ENCODE assay signal across 20 cellular contexts in genomic region chr9:107228648-107229047, GRCh38. TPM values are rescaled to one million over a fixed set of nuclear protein-coding genes. Genes with fewer than 3 reads are reported as not detected.
DNase-seq lines count a peak whose midpoint lies in the region; ATAC-seq and TF ChIP-seq lines count a peak whose summit lies in the region.
"Had no signal": no experiment of that assay in that cellular context is flagged by ENCODE, and none has a peak within 500 bp of the region (broad histone marks: within the 10 kb centered on the region; RNA-seq: fewer than 3 reads in every experiment).

No MANE protein-coding gene starts in this region.

- H3K23me2 ChIP-seq in H9 (ENCODE audit: insufficient read length, low read depth, low read length, poor library complexity, severe bottlenecking): no peaks in the 10 kb centered on the region

- WGBS in H9 (ENCODE audit: extremely low coverage, insufficient read length, low lambda C conversion rate): no CpG with 5 or more reads among the region's 5 CpGs

- H3K56ac ChIP-seq in H9 (ENCODE audit: insufficient read length, low read depth, low read length): no peak overlapping the region

- no peak overlapping the region for H3K14ac ChIP-seq in H9 (ENCODE audit: insufficient read depth, low read length)

- H4K8ac ChIP-seq in H9 (replicated peaks; ENCODE audit: insufficient read length, low read depth, low read length): no peak overlapping the region

- H3K27ac Mint-ChIP-seq in H9 (peak overlapping the region in 2 of 3 experiments; percentile 22 to 93; a peak in 4 of 7 replicates), mesothelial cell of epicardium (peak overlapping the region; percentile 5)
- H3K27ac Mint-ChIP-seq: activated CD4-positive, alpha-beta T cell treated with anti-CD3 and anti-CD28 coated beads, Interleukin-2, amount 10 ng/mL, durations not matched to agents 24 days and 14 days; activated T-cell treated with anti-CD3 and anti-CD28 coated beads, Interleukin-2, amount 50 U/mL, for 72 hours; naive thymus-derived CD8-positive, alpha-beta T cell; T-helper 17 cell had no signal

- peak overlapping the region; percentile 20 for H3K4me2 ChIP-seq in H9 (ENCODE audit: insufficient read depth, insufficient read length, low read length)

- no peak for ATAC-seq in GM21381 (IDR thresholded peaks at IDR 0.05; ENCODE audit: unreplicated experiment)
- ATAC-seq: activated T-cell treated with anti-CD3 and anti-CD28 coated beads, Interleukin-2, amount 50 U/mL, for 72 hours; left lung; naive thymus-derived CD8-positive, alpha-beta T cell; sciatic nerve; T-helper 17 cell; upper lobe of right lung had no signal

- no peaks in the 10 kb centered on the region for H3K9me3 Mint-ChIP-seq in H9
- H3K9me3 Mint-ChIP-seq in mesothelial cell of epicardium: peaks cover 7% of the 10 kb centered on the region
- H3K9me3 Mint-ChIP-seq: activated CD4-positive, alpha-beta T cell treated with anti-CD3 and anti-CD28 coated beads, Interleukin-2, amount 10 ng/mL, durations not matched to agents 24 days and 14 days; activated T-cell treated with anti-CD3 and anti-CD28 coated beads, Interleukin-2, amount 50 U/mL, for 72 hours; naive thymus-derived CD8-positive, alpha-beta T cell had no signal

- no peak overlapping the region for H3K9ac ChIP-seq in H9 (ENCODE audit: extremely low read depth, insufficient read length, low read length)
- H3K9ac ChIP-seq: parathyroid adenoma had no signal

- no peak overlapping the region for H2AFZ ChIP-seq in H9 (ENCODE audit: low read length)
- H2AFZ ChIP-seq: parathyroid adenoma had no signal

- H2AK5ac ChIP-seq in H9 (ENCODE audit: insufficient read length, low read length): no peak overlapping the region

- H4K91ac ChIP-seq in H9 (ENCODE audit: insufficient read length, low read depth, low read length): no peak overlapping the region

- H2BK5ac ChIP-seq in H9 (ENCODE audit: insufficient read length, low read length): no peak overlapping the region

- no peaks in the 10 kb centered on the region for H3K27me3 ChIP-seq in H9 (ENCODE audit: insufficient read depth, low read length)
- H3K27me3 ChIP-seq: upper lobe of right lung had no signal

- DNase-seq in H9 (no peak), NCI-H1436 treated with DMSO at 0.1 percent for 48 hours (lab: John Stamatoyannopoulos, UW) (peak; percentile 69), NCI-H510A treated with DMSO at 0.1 percent for 48 hours (lab: John Stamatoyannopoulos, UW) (peak; percentile 76), mesothelial cell of epicardium (ENCODE audit: low spot score in 2 of 2, unreplicated experiment in 2 of 2) (no peak), EL (no peak), OCI-M1 (lab: John Stamatoyannopoulos, UW) (no peak)
- DNase-seq: activated CD4-positive, alpha-beta T cell treated with anti-CD3 and anti-CD28 coated beads, Interleukin-2, amount 10 ng/mL, durations not matched to agents 24 days and 14 days; activated naive CD4-positive, alpha-beta T cell treated with anti-CD3 and anti-CD28 coated beads, Interleukin-2, amount 50 U/mL, for 16 hours; activated T-cell treated with anti-CD3 and anti-CD28 coated beads, Interleukin-2, amount 50 U/mL, for 72 hours; dorsolateral prefrontal cortex; GF-D8; KBM-7; left lung; naive thymus-derived CD8-positive, alpha-beta T cell; NCI-H226; T-helper 17 cell; upper lobe of right lung had no signal

- no peak overlapping the region for H3K18ac ChIP-seq in H9 (ENCODE audit: insufficient read length, low read depth, low read length)

- H2BK120ac ChIP-seq in H9 (ENCODE audit: low read depth, low read length, poor library complexity, severe bottlenecking): no peak overlapping the region

- H3K23ac ChIP-seq in H9 (ENCODE audit: insufficient read length, low read depth, low read length): no peak overlapping the region

- no peak overlapping the region for H2BK12ac ChIP-seq in H9 (ENCODE audit: insufficient read length, low read depth, low read length)

- H3K4me1 ChIP-seq in H9 (ENCODE audit: insufficient read depth, low read length): peaks cover 9% of the 10 kb centered on the region
- H3K4me1 ChIP-seq: left lung, parathyroid adenoma, upper lobe of right lung had no signal

- no peak overlapping the region for H3T11ph ChIP-seq in H9 (ENCODE audit: low read length)

- H2BK15ac ChIP-seq in H9 (ENCODE audit: low read depth, low read length): no peak overlapping the region

- no peaks in the 10 kb centered on the region for H3K79me2 ChIP-seq in H9 (ENCODE audit: insufficient read depth, low read length)
- H3K79me2 ChIP-seq: parathyroid adenoma had no signal

- H3K79me1 ChIP-seq in H9 (ENCODE audit: insufficient read depth, low read depth, low read length, poor library complexity, severe bottlenecking): no peaks in the 10 kb centered on the region

- H3K4me3 Mint-ChIP-seq in H9: peak overlapping the region in 1 of 2 experiments; percentile 23; a peak in 2 of 5 replicates
- H3K4me3 Mint-ChIP-seq in mesothelial cell of epicardium: no peak overlapping the region
- H3K4me3 Mint-ChIP-seq: activated CD4-positive, alpha-beta T cell treated with anti-CD3 and anti-CD28 coated beads, Interleukin-2, amount 10 ng/mL, durations not matched to agents 24 days and 14 days; activated T-cell treated with anti-CD3 and anti-CD28 coated beads, Interleukin-2, amount 50 U/mL, for 72 hours; naive thymus-derived CD8-positive, alpha-beta T cell; T-helper 17 cell had no signal

- no peak overlapping the region for H3K4ac ChIP-seq in H9 (ENCODE audit: low read depth, low read length)

- H3K27ac ChIP-seq in H9 (ENCODE audit: insufficient read length, low read depth, low read length): no peak overlapping the region
- H3K27ac ChIP-seq: dorsolateral prefrontal cortex, left lung, parathyroid adenoma, upper lobe of right lung had no signal

- H3K27me3 Mint-ChIP-seq in H9 (ENCODE audit: low read depth) (no peaks in the 10 kb centered on the region; the same call in 1 of the 2 replicates), mesothelial cell of epicardium (ENCODE audit: low read depth) (no peaks in the 10 kb centered on the region)

- H4K5ac ChIP-seq in H9 (ENCODE audit: insufficient read length, low read depth, low read length): no peak overlapping the region

- no peaks in the 10 kb centered on the region for H4K20me1 ChIP-seq in H9 (ENCODE audit: control insufficient read depth, insufficient read depth, insufficient read length)

- H3K4me1 Mint-ChIP-seq in H9 (peaks cover 20 to 21% of the 10 kb centered on the region in 2 experiments), mesothelial cell of epicardium (peaks cover 17% of the 10 kb centered on the region)
- H3K4me1 Mint-ChIP-seq: activated CD4-positive, alpha-beta T cell treated with anti-CD3 and anti-CD28 coated beads, Interleukin-2, amount 10 ng/mL, durations not matched to agents 24 days and 14 days; naive thymus-derived CD8-positive, alpha-beta T cell; T-helper 17 cell had no signal

- H3K36me3 Mint-ChIP-seq in H9 (ENCODE audit: insufficient read depth in 1 of 3, low read depth in 3 of 3) (no peaks in the 10 kb centered on the region), mesothelial cell of epicardium (no peaks in the 10 kb centered on the region)
- H3K36me3 Mint-ChIP-seq: naive thymus-derived CD8-positive, alpha-beta T cell had no signal

- TF ChIP-seq CTCF in H9 (conservative IDR thresholded peaks at IDR 0.05) (no peak), mesothelial cell of epicardium (IDR thresholded peaks at IDR 0.05; ENCODE audit: unreplicated experiment) (no peak)

- no peaks in the 10 kb centered on the region for H3K9me3 ChIP-seq in H9 (ENCODE audit: control insufficient read depth, low read depth, low read length)
- H3K9me3 ChIP-seq: left lung, upper lobe of right lung had no signal

- no peak overlapping the region for H2BK20ac ChIP-seq in H9 (ENCODE audit: low read depth, low read length, poor library complexity, severe bottlenecking)

RNA-seq across cellular contexts. Expression of gene RAD23B, which starts 54.4 kb away (rescaled TPM):
- total RNA-seq in H9 (2021) (154 and 165 TPM in 2 replicates), mesothelial cell of epicardium (97.5 to 105 TPM (median 101 TPM) in 3 replicates)

Comparison
In these comparisons a context has a peak if more than half of its experiments do, and no peak if none do; other contexts are left out.
1. DNase-seq: peak in NCI-H1436 treated with DMSO at 0.1 percent for 48 hours (single experiment) and NCI-H510A treated with DMSO at 0.1 percent for 48 hours (single experiment); none in H9 (single experiment), mesothelial cell of epicardium (0 of 2), EL (single experiment) and OCI-M1 (single experiment).